In genomic region chr12:28993720-28994119, GRCh38 we compare ENCODE assay signal across 19 cellular contexts.
DNase-seq lines count a peak whose midpoint lies in the region; ATAC-seq and TF ChIP-seq lines count a peak whose summit lies in the region.
"Had no signal": no experiment of that assay in that cellular context is flagged by ENCODE, and none has a peak within 500 bp of the region (broad histone marks: within the 10 kb centered on the region; RNA-seq: fewer than 3 reads in every experiment).

No MANE protein-coding gene starts in this region.

- no peak overlapping the region for H3K4me2 ChIP-seq in GM23338
- H3K4me2 ChIP-seq: A549 had no signal

- H3K79me2 ChIP-seq in GM23338 (replicated peaks; ENCODE audit: insufficient read depth) = no peaks in the 10 kb centered on the region

- H3K9me3 Mint-ChIP-seq in GM23338 (no peaks in the 10 kb centered on the region), endothelial cell (ENCODE audit: unreplicated experiment) (no peaks in the 10 kb centered on the region)
- no peaks in the 10 kb centered on the region for H3K9me3 Mint-ChIP-seq in stimulated activated effector memory CD8-positive, alpha-beta T cell treated with anti-CD3 and anti-CD28 coated beads, Interleukin-12 subunit alpha, Interleukin-12 subunit beta, amount 100 ng/mL, for 72 hours

- no peaks in the 10 kb centered on the region for H3K36me3 ChIP-seq in GM23338 (ENCODE audit: insufficient read depth)

- DNase-seq in GM23338 (ENCODE audit: low spot score) (no peak), islet precursor cell (peak; percentile 58), head of caudate nucleus (no peak), endothelial cell (ENCODE audit: low spot score) (no peak)
- DNase-seq in stimulated activated effector memory CD8-positive, alpha-beta T cell treated with anti-CD3 and anti-CD28 coated beads, Interleukin-12 subunit alpha, Interleukin-12 subunit beta, amount 100 ng/mL, for 72 hours (ENCODE audit: low spot score in 2 of 2) = no peak
- DNase-seq in stimulated activated naive CD4-positive, alpha-beta T cell (lab: John Stamatoyannopoulos, UW) = no peak
- DNase-seq: GDM1, GOT3, IMR-90, Karpas-422, NCI-H1417, NCI-H187, NCI-H446, NCI-H526, SHP77 had no signal

- H3K9me2 ChIP-seq in GM23338 (ENCODE audit: insufficient read depth) = no peaks in the 10 kb centered on the region

- H3K4me1 Mint-ChIP-seq in GM23338 (no peaks in the 10 kb centered on the region; the same call in 2 of the 3 replicates), endothelial cell (ENCODE audit: unreplicated experiment) (peaks cover 6% of the 10 kb centered on the region)
- no peaks in the 10 kb centered on the region for H3K4me1 Mint-ChIP-seq in stimulated activated effector memory CD8-positive, alpha-beta T cell treated with anti-CD3 and anti-CD28 coated beads, Interleukin-12 subunit alpha, Interleukin-12 subunit beta, amount 100 ng/mL, for 72 hours
- H3K4me1 Mint-ChIP-seq: B cell, CD14-positive monocyte had no signal

- no peak; the same call in 2 of the 3 replicates for ATAC-seq in GM23338
- peak; percentile 31 for ATAC-seq in stimulated activated effector memory CD8-positive, alpha-beta T cell treated with anti-CD3 and anti-CD28 coated beads, Interleukin-12 subunit alpha, Interleukin-12 subunit beta, amount 100 ng/mL, for 72 hours
- ATAC-seq: A549 had no signal

- peak overlapping the region; percentile 77; the same call in 1 of the 2 replicates for H2AFZ ChIP-seq in GM23338

- intact Hi-C loops in head of caudate nucleus (cut with DNase I) = no loop called here

- no peaks in the 10 kb centered on the region for H4K20me1 ChIP-seq in GM23338 (replicated peaks; ENCODE audit: insufficient read depth)

- H3K27me3 Mint-ChIP-seq in GM23338 (ENCODE audit: insufficient read depth, low read depth, poor library complexity) = no peaks in the 10 kb centered on the region
- H3K27me3 Mint-ChIP-seq in endothelial cell (ENCODE audit: unreplicated experiment) = no peaks in the 10 kb centered on the region

- H3K27me3 ChIP-seq in GM23338 (ENCODE audit: insufficient read depth) = no peaks in the 10 kb centered on the region

- H3K27ac ChIP-seq in GM23338 (ENCODE audit: low read depth) = no peak overlapping the region
- H3K27ac ChIP-seq: A549 had no signal

- peak overlapping the region; percentile 24; the same call in 1 of the 2 replicates for H3K27ac Mint-ChIP-seq in GM23338
- no peak overlapping the region for H3K27ac Mint-ChIP-seq in stimulated activated effector memory CD8-positive, alpha-beta T cell treated with anti-CD3 and anti-CD28 coated beads, Interleukin-12 subunit alpha, Interleukin-12 subunit beta, amount 100 ng/mL, for 72 hours
- no peak overlapping the region for H3K27ac Mint-ChIP-seq in endothelial cell (ENCODE audit: unreplicated experiment)
- H3K27ac Mint-ChIP-seq: B cell, CD14-positive monocyte had no signal

- H3K4me3 ChIP-seq in GM23338 = no peak overlapping the region
- H3K4me3 ChIP-seq: A549 had no signal

- no peaks in the 10 kb centered on the region for H3K4me1 ChIP-seq in GM23338 (ENCODE audit: insufficient read depth)
- H3K4me1 ChIP-seq: A549 had no signal

- H3K4me3 Mint-ChIP-seq in GM23338 = no peak overlapping the region
- no peak overlapping the region for H3K4me3 Mint-ChIP-seq in stimulated activated effector memory CD8-positive, alpha-beta T cell treated with anti-CD3 and anti-CD28 coated beads, Interleukin-12 subunit alpha, Interleukin-12 subunit beta, amount 100 ng/mL, for 72 hours
- no peak overlapping the region for H3K4me3 Mint-ChIP-seq in endothelial cell (ENCODE audit: unreplicated experiment)
- H3K4me3 Mint-ChIP-seq: B cell, CD14-positive monocyte had no signal

- H3K36me3 Mint-ChIP-seq in GM23338 (ENCODE audit: low read depth) = no peaks in the 10 kb centered on the region
- H3K36me3 Mint-ChIP-seq in stimulated activated effector memory CD8-positive, alpha-beta T cell treated with anti-CD3 and anti-CD28 coated beads, Interleukin-12 subunit alpha, Interleukin-12 subunit beta, amount 100 ng/mL, for 72 hours = no peaks in the 10 kb centered on the region
- no peaks in the 10 kb centered on the region for H3K36me3 Mint-ChIP-seq in endothelial cell (ENCODE audit: low read depth, unreplicated experiment)
- H3K36me3 Mint-ChIP-seq: CD14-positive monocyte had no signal

- 0 out of 4 replicates have a peak, but pooled peaks of 1 of the 2 experiments have one; percentile 2 for TF ChIP-seq CTCF in GM23338 (conservative IDR thresholded peaks at IDR 0.05; ENCODE audit: low read depth in 2 of 2)
- no peak for TF ChIP-seq CTCF in endothelial cell (IDR thresholded peaks at IDR 0.05; ENCODE audit: unreplicated experiment)

- H3F3A ChIP-seq in GM23338 (replicated peaks; ENCODE audit: low read depth) = no peaks in the 10 kb centered on the region

TF ChIP-seq in GM23338, 12 proteins besides CTCF, POLR2A, EP300 and RAD21:
- TF ChIP-seq, protein P1, sequence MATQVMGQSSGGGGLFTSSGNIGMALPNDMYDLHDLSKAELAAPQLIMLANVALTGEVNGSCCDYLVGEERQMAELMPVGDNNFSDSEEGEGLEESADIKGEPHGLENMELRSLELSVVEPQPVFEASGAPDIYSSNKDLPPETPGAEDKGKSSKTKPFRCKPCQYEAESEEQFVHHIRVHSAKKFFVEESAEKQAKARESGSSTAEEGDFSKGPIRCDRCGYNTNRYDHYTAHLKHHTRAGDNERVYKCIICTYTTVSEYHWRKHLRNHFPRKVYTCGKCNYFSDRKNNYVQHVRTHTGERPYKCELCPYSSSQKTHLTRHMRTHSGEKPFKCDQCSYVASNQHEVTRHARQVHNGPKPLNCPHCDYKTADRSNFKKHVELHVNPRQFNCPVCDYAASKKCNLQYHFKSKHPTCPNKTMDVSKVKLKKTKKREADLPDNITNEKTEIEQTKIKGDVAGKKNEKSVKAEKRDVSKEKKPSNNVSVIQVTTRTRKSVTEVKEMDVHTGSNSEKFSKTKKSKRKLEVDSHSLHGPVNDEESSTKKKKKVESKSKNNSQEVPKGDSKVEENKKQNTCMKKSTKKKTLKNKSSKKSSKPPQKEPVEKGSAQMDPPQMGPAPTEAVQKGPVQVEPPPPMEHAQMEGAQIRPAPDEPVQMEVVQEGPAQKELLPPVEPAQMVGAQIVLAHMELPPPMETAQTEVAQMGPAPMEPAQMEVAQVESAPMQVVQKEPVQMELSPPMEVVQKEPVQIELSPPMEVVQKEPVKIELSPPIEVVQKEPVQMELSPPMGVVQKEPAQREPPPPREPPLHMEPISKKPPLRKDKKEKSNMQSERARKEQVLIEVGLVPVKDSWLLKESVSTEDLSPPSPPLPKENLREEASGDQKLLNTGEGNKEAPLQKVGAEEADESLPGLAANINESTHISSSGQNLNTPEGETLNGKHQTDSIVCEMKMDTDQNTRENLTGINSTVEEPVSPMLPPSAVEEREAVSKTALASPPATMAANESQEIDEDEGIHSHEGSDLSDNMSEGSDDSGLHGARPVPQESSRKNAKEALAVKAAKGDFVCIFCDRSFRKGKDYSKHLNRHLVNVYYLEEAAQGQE (IDR thresholded peaks at IDR 0.05; ENCODE audit: unreplicated experiment) = peak; percentile 38
- no peak for TF ChIP-seq NANOG (IDR thresholded peaks at IDR 0.05; ENCODE audit: borderline replicate concordance)

TF ChIP-seq in PFSK-1, 5 proteins besides CTCF, POLR2A, EP300 and RAD21:
- TF ChIP-seq, protein P1 (IDR thresholded peaks at IDR 0.05; ENCODE audit: insufficient read depth in 1 of 2, low read depth in 2 of 2, low read length in 2 of 2) = peak; percentile 59 to 81; a peak in 3 of 4 replicates
- TF ChIP-seq SIN3A (IDR thresholded peaks at IDR 0.05; ENCODE audit: borderline replicate concordance, insufficient read depth, low read length) = no peak
- TF ChIP-seq POLR2AphosphoS5 (IDR thresholded peaks at IDR 0.05; ENCODE audit: low read depth, low read length) = no peak
- no peak for TF ChIP-seq TAF1 (IDR thresholded peaks at IDR 0.05; ENCODE audit: borderline replicate concordance, insufficient read depth, low read length)
- no peak for TF ChIP-seq FOXP2 (optimal IDR thresholded peaks at IDR 0.05; ENCODE audit: borderline replicate concordance, extremely low read depth, extremely low read length, insufficient read depth)
